In the genomic region with DNA sequence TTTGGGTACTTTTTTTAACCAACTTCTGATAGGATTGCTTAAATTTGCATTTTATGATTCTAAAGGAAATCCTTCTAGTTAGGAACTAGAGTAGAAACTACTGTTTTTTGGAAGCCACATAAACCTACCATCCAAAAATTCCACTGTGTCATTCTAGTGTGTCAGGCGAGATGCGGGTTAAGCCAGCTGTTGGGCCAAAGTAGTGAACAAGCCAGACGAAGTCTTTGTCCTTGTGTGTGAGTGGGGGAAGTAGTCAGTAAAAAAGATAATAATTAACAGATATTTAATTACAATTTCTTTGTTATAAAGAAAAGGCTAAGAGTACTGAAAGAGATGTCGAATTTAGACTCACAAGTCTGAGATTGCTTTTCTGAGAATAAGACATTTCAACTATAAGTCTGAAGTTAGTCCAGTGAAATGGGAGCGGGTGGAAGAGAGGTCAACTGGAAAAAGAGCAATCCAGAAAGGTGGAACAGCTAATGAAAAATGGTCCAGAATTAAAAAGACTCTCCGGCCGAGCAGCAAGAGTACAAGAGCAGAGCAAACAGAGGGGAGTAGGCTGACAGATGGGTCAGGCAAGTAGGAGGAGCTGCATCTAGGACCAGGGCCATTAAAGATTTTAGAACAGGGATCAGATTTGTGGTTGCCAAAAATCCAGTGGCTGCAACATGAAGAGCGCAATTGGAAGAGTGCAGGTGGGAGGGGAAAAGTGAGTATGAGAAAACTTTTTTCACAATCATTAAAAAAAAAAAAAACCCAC, we compare ENCODE assay signal across 9 cellular contexts. TPM values are rescaled to one million over a fixed set of nuclear protein-coding genes. Genes with fewer than 3 reads are reported as not detected.
DNase-seq lines count a peak whose midpoint lies in the region.
"Had no signal": no experiment of that assay in that cellular context is flagged by ENCODE, and none has a peak within 500 bp of the region (broad histone marks: within the 10 kb centered on the region; RNA-seq: fewer than 3 reads in every experiment).

No MANE protein-coding gene starts in this region.

- H3K9ac ChIP-seq in SK-N-MC (ENCODE audit: insufficient read length) = no peak overlapping the region
- no peak overlapping the region for H3K9ac ChIP-seq in Karpas-422 (ENCODE audit: low read length)

- no peak overlapping the region for H3K4me2 ChIP-seq in Karpas-422 (ENCODE audit: low read depth, low read length, poor library complexity, severe bottlenecking)

- H3K4me1 ChIP-seq in Karpas-422 (ENCODE audit: low read length) = no peaks in the 10 kb centered on the region

- H3K9me3 ChIP-seq in SK-N-MC (ENCODE audit: low read depth, low read length) (no peaks in the 10 kb centered on the region), Karpas-422 (ENCODE audit: low read length) (no peaks in the 10 kb centered on the region)

- H3K4me3 ChIP-seq in SK-N-MC (peak overlapping the region; percentile 98), Karpas-422 (ENCODE audit: low read length) (no peak overlapping the region)

- H3K36me3 ChIP-seq in SK-N-MC (ENCODE audit: insufficient read depth, low read length) (no peaks in the 10 kb centered on the region), Karpas-422 (ENCODE audit: insufficient read depth, low read length) (no peaks in the 10 kb centered on the region)

- DNase-seq in NCI-H748 (lab: John Stamatoyannopoulos, UW; ENCODE audit: unreplicated experiment) (peak; percentile 0), NCI-H748 treated with DMSO at 0.1 percent for 48 hours (lab: John Stamatoyannopoulos, UW) (no peak), SK-N-MC (ENCODE audit: low read depth, low spot score) (no peak), glomerular visceral epithelial cell (ENCODE audit: extremely low spot score) (peak; percentile 25), retina (peak; percentile 9), iPS-NIHi7 (ENCODE audit: extremely low spot score) (no peak), NCI-H526 (lab: John Stamatoyannopoulos, UW) (no peak), Karpas-422 (no peak)
- DNase-seq: SIG-M5 had no signal

- H3K27me3 ChIP-seq in Karpas-422 (ENCODE audit: low read length) = no peaks in the 10 kb centered on the region

- H3K27ac ChIP-seq in SK-N-MC = no peak overlapping the region
- no peak overlapping the region for H3K27ac ChIP-seq in Karpas-422 (ENCODE audit: low read length)

- H3K79me2 ChIP-seq in Karpas-422 (ENCODE audit: low read length) = no peaks in the 10 kb centered on the region

- no peaks in the 10 kb centered on the region for H3K9me2 ChIP-seq in Karpas-422 (replicated peaks; ENCODE audit: insufficient read depth, low read length)

- H4K20me1 ChIP-seq in Karpas-422 (ENCODE audit: insufficient read depth, low read depth, low read length) = no peaks in the 10 kb centered on the region

- no peak overlapping the region for H2AFZ ChIP-seq in Karpas-422 (ENCODE audit: low read length)

RNA-seq across cellular contexts. Expression of a gene that starts 1.5 kb away (rescaled TPM):
- total RNA-seq in Karpas-422 (2014; rRNA removed; shearing (Covaris generic); ENCODE audit: low replicate concordance) = 0.11 and 3.1 TPM in 2 replicates

Comparison
In these comparisons a context has a peak if more than half of its experiments do, and no peak if none do; other contexts are left out.
1. DNase-seq: peak in NCI-H748 (single experiment), glomerular visceral epithelial cell (single experiment) and retina (single experiment); none in NCI-H748 treated with DMSO at 0.1 percent for 48 hours (single experiment), SK-N-MC (single experiment), iPS-NIHi7 (single experiment), NCI-H526 (0 of 2) and Karpas-422 (single experiment).